26 cellular contexts compared by ENCODE assay signal in genomic region chr7:111374027-111374426, GRCh38.
"Had no signal": no experiment of that assay in that cellular context is flagged by ENCODE, and none has a peak within 500 bp of the region (broad histone marks: within the 10 kb centered on the region; RNA-seq: fewer than 3 reads in every experiment).

No MANE protein-coding gene starts in this region.

- H3K36me3 ChIP-seq: esophagus squamous epithelium, gastrocnemius medialis, heart right ventricle, left lung, lower lobe of right lung had no signal

- H3K4me1 ChIP-seq: esophagus squamous epithelium, gastrocnemius medialis, heart right ventricle, left lung, lower lobe of right lung had no signal

- DNase-seq: dermis blood vessel endothelial cell; dorsolateral prefrontal cortex; effector CD4-positive, alpha-beta T cell; effector memory CD4-positive, alpha-beta T cell; erythroblast; esophagus squamous epithelium; foreskin fibroblast; foreskin melanocyte; gastrocnemius medialis; glutamatergic neuron; head of caudate nucleus; heart right ventricle; hippocampal formation; left cardiac atrium; left lung; left ventricle myocardium superior; lower lobe of right lung; mesenchymal stem cell; mucosa of descending colon; naive B cell; naive thymus-derived CD8-positive, alpha-beta T cell had no signal

- H3K4me3 ChIP-seq: coronary artery, dorsolateral prefrontal cortex, esophagus squamous epithelium, gastrocnemius medialis, heart right ventricle, left lung, lower lobe of right lung, mucosa of descending colon had no signal

- H3K27me3 ChIP-seq: dorsolateral prefrontal cortex, esophagus squamous epithelium, gastrocnemius medialis, heart right ventricle, left lung had no signal

- ATAC-seq: esophagus mucosa; gastrocnemius medialis; heart right ventricle; left cardiac atrium; left lung; left ventricle myocardium superior; lower lobe of right lung; mucosa of descending colon; naive thymus-derived CD8-positive, alpha-beta T cell had no signal

- H3K27ac ChIP-seq: coronary artery, dorsolateral prefrontal cortex, epithelial cell of prostate, esophagus squamous epithelium, gastrocnemius medialis, heart right ventricle, left lung, lower lobe of right lung had no signal

- FAIRE-seq: islet of Langerhans, keratinocyte had no signal

- H3K9me3 ChIP-seq: esophagus squamous epithelium, gastrocnemius medialis, heart right ventricle, left lung, lower lobe of right lung, mucosa of descending colon had no signal
